16 cellular contexts compared by ENCODE assay signal in the genomic region with DNA sequence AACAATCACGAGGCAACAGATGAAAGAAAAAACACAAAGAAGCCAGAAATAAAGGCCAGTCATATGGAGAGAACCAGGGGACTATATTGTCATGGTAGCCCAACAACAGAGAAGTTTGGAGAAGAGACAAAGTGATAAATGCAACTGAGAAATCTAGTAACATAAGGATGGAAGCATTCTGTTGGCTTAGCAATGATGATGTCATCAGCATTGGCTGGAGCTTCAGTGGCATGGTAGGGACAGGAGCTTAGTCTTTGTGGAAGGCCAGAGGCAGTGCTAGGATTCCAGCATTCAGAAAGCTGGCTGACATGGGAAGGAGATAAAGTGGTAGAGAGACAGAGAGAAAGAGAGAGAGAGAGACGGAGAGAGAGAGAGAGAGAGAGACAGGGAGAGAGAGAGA.
DNase-seq lines count a peak whose midpoint lies in the region; ATAC-seq, FAIRE-seq and TF ChIP-seq lines count a peak whose summit lies in the region.
"Had no signal": no experiment of that assay in that cellular context is flagged by ENCODE, and none has a peak within 500 bp of the region (broad histone marks: within the 10 kb centered on the region; RNA-seq: fewer than 3 reads in every experiment).

No MANE protein-coding gene starts in this region.

- H3K9me3 ChIP-seq in HEK293 (ENCODE audit: control insufficient read depth, insufficient read depth, low read depth, low read length) (no peaks in the 10 kb centered on the region), K562 (replicated peaks; ENCODE audit: control insufficient read depth, insufficient read depth, low read depth, low read length) (0 out of 2 replicates have a peak, but pooled peaks cover 3% of the 10 kb centered on the region)
- H3K9me3 ChIP-seq: HAP-1 had no signal

- H3K36me3 ChIP-seq in HEK293 (ENCODE audit: control insufficient read depth in 2 of 2, insufficient read depth in 1 of 2, low read length in 2 of 2) (no peaks in the 10 kb centered on the region), K562 (ENCODE audit: control insufficient read depth, insufficient read depth, low read length) (no peaks in the 10 kb centered on the region), brain microvascular endothelial cell (replicated peaks) (no peaks in the 10 kb centered on the region)
- H3K36me3 ChIP-seq: HAP-1 had no signal

- H3K27me3 ChIP-seq in K562 (ENCODE audit: control insufficient read depth in 2 of 2, insufficient read depth in 2 of 2, low read length in 2 of 2) = no peaks in the 10 kb centered on the region
- no peaks in the 10 kb centered on the region for H3K27me3 ChIP-seq in brain microvascular endothelial cell (replicated peaks)

- no peak for TF ChIP-seq POLR2A in K562 (conservative IDR thresholded peaks at IDR 0.05)

- peak; percentile 2 for DNase-seq in GM10248 (ENCODE audit: extremely low spot score)
- DNase-seq in K562 (ENCODE audit: extremely low read depth in 1 of 4, low spot score in 3 of 4) = no peak
- DNase-seq in effector CD4-positive, alpha-beta T cell = no peak
- DNase-seq in brain microvascular endothelial cell = no peak
- DNase-seq: C1 segment of cervical spinal cord, Calu3, COR-L47, DMS79, EL, GDM1, GOT3 had no signal

- intact Hi-C loops in K562 (cut with micrococcal nuclease) = no loop called here

- no peak overlapping the region for H3K27ac ChIP-seq in HEK293 (ENCODE audit: extremely low read depth, low read depth, low read length)
- H3K27ac ChIP-seq in K562 (ENCODE audit: extremely low read depth, low read depth, low read length) = no peak overlapping the region
- no peak overlapping the region for H3K27ac ChIP-seq in brain microvascular endothelial cell

- H4K20me1 ChIP-seq in K562 (replicated peaks; ENCODE audit: control insufficient read depth, insufficient read depth, low read length) = no peaks in the 10 kb centered on the region

- H3K79me2 ChIP-seq in K562 (ENCODE audit: control insufficient read depth, insufficient read depth, low read length) = no peaks in the 10 kb centered on the region

- POLR2A ChIA-PET in GM10248 (lab: Yijun Ruan, JAX) = no interaction called here
- POLR2A ChIA-PET in HEK293 (lab: Yijun Ruan, JAX) = no interaction called here
- POLR2A ChIA-PET in K562 (lab: Yijun Ruan, JAX) = no interaction called here

- CTCF ChIA-PET in GM10248 (lab: Yijun Ruan, JAX) (interaction anchor here (1.4 kb wide), 1 partner anchor 29 kb away, joined by 3 read pairs; no protein-coding TSS in a partner anchor), HEK293 (lab: Yijun Ruan, JAX) (interaction anchor here (1.5 kb wide), 1 partner anchor 15 kb away, joined by 3 read pairs; no protein-coding TSS in a partner anchor), K562 (lab: Yijun Ruan, JAX; ENCODE audit: low intra/inter-chr PET ratio) (no interaction called here)

- TF ChIP-seq EP300 in K562 (IDR thresholded peaks at IDR 0.05; ENCODE audit: low read length) = no peak

- in situ Hi-C loops in K562 (cut with MboI) (no loop called here), brain microvascular endothelial cell (cut with HindIII; ENCODE audit: low pct_ligation_motif_present, low sequenced_read_pairs) (no loop called here)

- H3K9me1 ChIP-seq in K562 (ENCODE audit: control insufficient read depth, insufficient read depth, low read length) = no peaks in the 10 kb centered on the region

- TF ChIP-seq CTCF in GM10248 (IDR thresholded peaks at IDR 0.05; ENCODE audit: control extremely low read depth, extremely low read depth, low read depth, missing control alignments) (no peak), HEK293 (tag by site-specific recombination; IDR thresholded peaks at IDR 0.05) (no peak), K562 (IDR thresholded peaks at IDR 0.05 in 2 of 3, conservative IDR thresholded peaks at IDR 0.05 in 1 of 3; ENCODE audit: insufficient read depth in 2 of 3, low read depth in 1 of 3, low read length in 3 of 3) (no peak), brain microvascular endothelial cell (IDR thresholded peaks at IDR 0.05; ENCODE audit: low read depth, low read length, missing control alignments) (no peak)

- no peak overlapping the region for H2AFZ ChIP-seq in K562 (ENCODE audit: low read depth, low read length)

- ATAC-seq in K562 (no peak), HG02759 (IDR thresholded peaks at IDR 0.05; ENCODE audit: unreplicated experiment) (no peak)

- no TSS peak for BruUV-seq in K562 (replicated peaks; lab: Mats Ljungman, UMichigan)

- H3K4me3 ChIP-seq in HEK293 (ENCODE audit: low read depth, low read length) = no peak overlapping the region
- H3K4me3 ChIP-seq in K562 = no peak overlapping the region
- H3K4me3 ChIP-seq in brain microvascular endothelial cell (ENCODE audit: low read depth, low read length) = no peak overlapping the region
- H3K4me3 ChIP-seq: HAP-1 had no signal

- FAIRE-seq in K562 (lab: Jason Lieb, UNC) = no peak
- FAIRE-seq: GM12892, H54 had no signal

- 21% methylated on average over 1 of the region's 2 CpGs for WGBS in K562 (ENCODE audit: insufficient coverage, low coverage, missing lambda C conversion rate)

- no peaks in the 10 kb centered on the region for H3K4me1 ChIP-seq in HEK293 (ENCODE audit: control insufficient read depth, insufficient read depth, low read length)
- H3K4me1 ChIP-seq in K562 (replicated peaks in 1 of 2; ENCODE audit: control insufficient read depth in 2 of 2, insufficient read depth in 2 of 2, low read length in 2 of 2) = no peaks in the 10 kb centered on the region
- H3K4me1 ChIP-seq: HAP-1 had no signal

- H3K4me2 ChIP-seq in K562 (ENCODE audit: insufficient read depth, low read length) = no peak overlapping the region

- H3K9ac ChIP-seq in K562 (ENCODE audit: insufficient read depth in 1 of 2, low read depth in 2 of 2, low read length in 2 of 2) = no peak overlapping the region

- no peak for TF ChIP-seq RAD21 in K562 (CRISPR knock-in tag; conservative IDR thresholded peaks at IDR 0.05 in 1 of 2, IDR thresholded peaks at IDR 0.05 in 1 of 2)

TF ChIP-seq in HEK293, 187 proteins besides CTCF, POLR2A, EP300 and RAD21:
- TF ChIP-seq, protein P1, sequence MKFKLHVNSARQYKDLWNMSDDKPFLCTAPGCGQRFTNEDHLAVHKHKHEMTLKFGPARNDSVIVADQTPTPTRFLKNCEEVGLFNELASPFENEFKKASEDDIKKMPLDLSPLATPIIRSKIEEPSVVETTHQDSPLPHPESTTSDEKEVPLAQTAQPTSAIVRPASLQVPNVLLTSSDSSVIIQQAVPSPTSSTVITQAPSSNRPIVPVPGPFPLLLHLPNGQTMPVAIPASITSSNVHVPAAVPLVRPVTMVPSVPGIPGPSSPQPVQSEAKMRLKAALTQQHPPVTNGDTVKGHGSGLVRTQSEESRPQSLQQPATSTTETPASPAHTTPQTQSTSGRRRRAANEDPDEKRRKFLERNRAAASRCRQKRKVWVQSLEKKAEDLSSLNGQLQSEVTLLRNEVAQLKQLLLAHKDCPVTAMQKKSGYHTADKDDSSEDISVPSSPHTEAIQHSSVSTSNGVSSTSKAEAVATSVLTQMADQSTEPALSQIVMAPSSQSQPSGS (tag by site-specific recombination; IDR thresholded peaks at IDR 0.05; ENCODE audit: low read depth) = peak; percentile 88
- TF ChIP-seq, protein P2, sequence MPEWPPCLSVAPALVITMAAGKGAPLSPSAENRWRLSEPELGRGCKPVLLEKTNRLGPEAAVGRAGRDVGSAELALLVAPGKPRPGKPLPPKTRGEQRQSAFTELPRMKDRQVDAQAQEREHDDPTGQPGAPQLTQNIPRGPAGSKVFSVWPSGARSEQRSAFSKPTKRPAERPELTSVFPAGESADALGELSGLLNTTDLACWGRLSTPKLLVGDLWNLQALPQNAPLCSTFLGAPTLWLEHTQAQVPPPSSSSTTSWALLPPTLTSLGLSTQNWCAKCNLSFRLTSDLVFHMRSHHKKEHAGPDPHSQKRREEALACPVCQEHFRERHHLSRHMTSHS (tag by site-specific recombination; IDR thresholded peaks at IDR 0.05) = no peak
- TF ChIP-seq ZNF596 (tag by site-specific recombination; IDR thresholded peaks at IDR 0.05) = peak; percentile 80; the same call in 1 of the 2 replicates
TF ChIP-seq in HEK293: peak in this region for 2.

TF ChIP-seq in K562, 482 proteins besides CTCF, POLR2A, EP300 and RAD21:
- TF ChIP-seq MTA1 (IDR thresholded peaks at IDR 0.05; ENCODE audit: borderline replicate concordance) = no peak
- no peak for TF ChIP-seq ZNF140 (CRISPR knock-in tag; IDR thresholded peaks at IDR 0.05)
- TF ChIP-seq PTRF (tag; IDR thresholded peaks at IDR 0.05) = no peak
- no peak for TF ChIP-seq YBX1 (IDR thresholded peaks at IDR 0.05)
- TF ChIP-seq ZNF699 (CRISPR knock-in tag; IDR thresholded peaks at IDR 0.05; ENCODE audit: insufficient replicate concordance) = no peak
- TF ChIP-seq MECOM (CRISPR knock-in tag; IDR thresholded peaks at IDR 0.05) = no peak
- TF ChIP-seq, protein P3, sequence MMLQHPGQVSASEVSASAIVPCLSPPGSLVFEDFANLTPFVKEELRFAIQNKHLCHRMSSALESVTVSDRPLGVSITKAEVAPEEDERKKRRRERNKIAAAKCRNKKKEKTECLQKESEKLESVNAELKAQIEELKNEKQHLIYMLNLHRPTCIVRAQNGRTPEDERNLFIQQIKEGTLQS (IDR thresholded peaks at IDR 0.05) = peak; percentile 56; the same call in 1 of the 2 replicates
- TF ChIP-seq, protein P3 (CRISPR knock-in tag; conservative IDR thresholded peaks at IDR 0.05) = no peak
TF ChIP-seq in K562: peak in this region for 1.
